ENCODE assay signal across 22 cellular contexts in the genomic region with DNA sequence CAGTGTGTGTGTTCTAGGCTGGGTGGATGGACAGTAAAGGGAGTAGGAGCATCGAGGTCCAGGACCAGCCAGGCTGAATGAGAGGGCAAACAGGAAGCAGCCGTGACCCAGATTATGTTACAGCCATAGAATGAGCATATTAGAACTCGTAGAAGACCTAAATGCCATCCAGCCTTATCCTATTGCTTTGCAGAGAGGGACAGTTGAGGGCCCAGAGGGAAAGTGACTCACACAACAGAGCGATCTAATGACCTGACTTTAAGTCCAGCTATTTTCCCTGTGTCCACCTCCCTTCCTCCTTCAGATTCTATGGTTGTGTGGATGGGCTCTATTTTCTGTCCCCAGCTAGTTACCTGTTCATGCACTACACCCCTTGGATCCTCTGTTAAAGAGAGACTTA.
DNase-seq lines count a peak whose midpoint lies in the region; ATAC-seq and TF ChIP-seq lines count a peak whose summit lies in the region.
"Had no signal": no experiment of that assay in that cellular context is flagged by ENCODE, and none has a peak within 500 bp of the region (broad histone marks: within the 10 kb centered on the region; RNA-seq: fewer than 3 reads in every experiment).

No MANE protein-coding gene starts in this region.

- TF ChIP-seq CTCF in sigmoid colon (IDR thresholded peaks at IDR 0.05) (no peak), GM10266 (IDR thresholded peaks at IDR 0.05; ENCODE audit: control insufficient read depth, insufficient read depth, low read depth, missing control alignments) (no peak), heart right ventricle (IDR thresholded peaks at IDR 0.05) (no peak)

- H3K27ac ChIP-seq in epithelial cell of prostate (peak overlapping the region; percentile 52), sigmoid colon (peak overlapping the region; percentile 64 to 82 (median 72)), heart right ventricle (peak overlapping the region in 1 of 10 donors; percentile 27)
- H3K27ac ChIP-seq: cardiac muscle cell, pancreas had no signal

- intact Hi-C loops in sigmoid colon (cut with DNase I) (loop anchor here (10.0 kb wide), 1 partner anchor 493 kb away; no protein-coding TSS in a partner anchor), heart right ventricle (cut with DNase I) (no loop called here)

- H3K27me3 ChIP-seq in sigmoid colon (no peaks in the 10 kb centered on the region), heart right ventricle (no peaks in the 10 kb centered on the region)
- H3K27me3 ChIP-seq: cardiac muscle cell, pancreas, tibial artery had no signal

- in situ Hi-C loops in G401 (cut with HindIII; ENCODE audit: low sequenced_read_pairs), result no loop called here

- H3K36me3 ChIP-seq in sigmoid colon (no peaks in the 10 kb centered on the region), heart right ventricle (no peaks in the 10 kb centered on the region)
- H3K36me3 ChIP-seq: cardiac muscle cell, pancreas, tibial artery had no signal

- DNase-seq in G401 (ENCODE audit: low spot score) (peak; percentile 24), NCI-H510A (lab: John Stamatoyannopoulos, UW) (peak; percentile 19), epithelial cell of prostate (ENCODE audit: low read depth, low spot score) (no peak), sigmoid colon (no peak), NCI-H226 (no peak), GM10266 (ENCODE audit: extremely low spot score) (no peak), heart right ventricle (no peak)
- DNase-seq: activated CD8-positive, alpha-beta T cell treated with anti-CD3 and anti-CD28 coated beads for 36 hours; amniotic stem cell; CD8-positive, alpha-beta memory T cell; foreskin fibroblast; hypothalamus; NCI-H187 treated with DMSO at 0.1 percent for 48 hours; pancreas; RPMI8226; stimulated activated CD4-positive, alpha-beta T cell treated with anti-CD3 and anti-CD28 coated beads, Interleukin-2, amount 100 ng/mL, for 24 hours; stimulated activated naive CD4-positive, alpha-beta T cell; tibial artery had no signal

- H3K9me3 ChIP-seq in sigmoid colon, result no peaks in the 10 kb centered on the region
- H3K9me3 ChIP-seq in heart right ventricle, result no peaks in the 10 kb centered on the region
- H3K9me3 ChIP-seq: pancreas, tibial artery had no signal

- 91 to 95% methylated on average over 4 of the region's 4 CpGs for WGBS in sigmoid colon, 2 donors
- 92 to 96% methylated on average over 4 of the region's 4 CpGs for WGBS in heart right ventricle, 2 donors

- TF ChIP-seq POLR2A in sigmoid colon (IDR thresholded peaks at IDR 0.05), result no peak

- H3K4me1 ChIP-seq in sigmoid colon, result peaks cover 0 to 72% (median 56%) of the 10 kb centered on the region in 4 donors
- peaks cover 3 to 37% (median 19%) of the 10 kb centered on the region in 9 donors for H3K4me1 ChIP-seq in heart right ventricle

- ATAC-seq in GM21576 (IDR thresholded peaks at IDR 0.05; ENCODE audit: unreplicated experiment) (no peak), heart right ventricle (no peak)
- ATAC-seq: activated CD8-positive, alpha-beta T cell treated with anti-CD3 and anti-CD28 coated beads for 36 hours; HCT116; pancreas had no signal

- H3K4me3 ChIP-seq in sigmoid colon (no peak overlapping the region), heart right ventricle (no peak overlapping the region)
- H3K4me3 ChIP-seq: cardiac muscle cell, lung, pancreas, tibial artery had no signal

- no peak for TF ChIP-seq EP300 in sigmoid colon (IDR thresholded peaks at IDR 0.05)

Comparison
In these comparisons a context has a peak if more than half of its experiments do, and no peak if none do; other contexts are left out.
1. DNase-seq: peak in G401 (single experiment) and NCI-H510A (single experiment); none in epithelial cell of prostate (single experiment), sigmoid colon (single experiment), NCI-H226 (single experiment), GM10266 (single experiment) and heart right ventricle (0 of 2).